ENCODE assay signal across 13 cellular contexts in the genomic region with DNA sequence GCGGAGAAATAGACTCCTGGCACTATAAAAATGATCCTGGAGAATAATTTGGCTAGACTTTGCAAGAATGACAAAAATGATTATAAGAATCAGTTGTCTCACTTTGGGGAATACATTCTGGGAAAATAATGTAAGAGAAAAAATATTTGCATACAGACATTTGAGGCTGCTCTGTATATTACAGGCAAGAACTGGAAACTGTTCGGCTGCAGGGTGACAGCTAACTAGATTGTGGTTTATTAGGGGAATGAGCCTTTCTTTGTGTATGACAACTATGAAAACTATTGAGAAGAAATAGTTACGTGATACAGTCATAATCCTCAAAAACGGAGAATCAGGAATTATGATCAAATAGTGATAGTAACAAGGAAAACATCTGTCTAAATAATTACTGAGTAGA. TPM values are rescaled to one million over a fixed set of nuclear protein-coding genes. Genes with fewer than 3 reads are reported as not detected.
DNase-seq lines count a peak whose midpoint lies in the region; ATAC-seq and TF ChIP-seq lines count a peak whose summit lies in the region.
"Had no signal": no experiment of that assay in that cellular context is flagged by ENCODE, and none has a peak within 500 bp of the region (broad histone marks: within the 10 kb centered on the region; RNA-seq: fewer than 3 reads in every experiment).

No MANE protein-coding gene starts in this region.

- no peak overlapping the region for H3K4me3 ChIP-seq in AG10803 (ENCODE audit: low read length)
- H3K4me3 ChIP-seq: heart right ventricle, lower lobe of right lung had no signal

- peak overlapping the region; percentile 92 for H3K27ac Mint-ChIP-seq in chondrocyte (ENCODE audit: unreplicated experiment)
- H3K27ac Mint-ChIP-seq: T-helper 1 cell treated with Interleukin-12 subunit alpha and Interleukin-12 subunit beta and Interleukin-4 antibody, amounts not matched to agents 30 μg/mL and 1 μg/mL, for 36 hours had no signal

- H3K4me1 Mint-ChIP-seq in chondrocyte (ENCODE audit: low read depth) = peaks cover 70% of the 10 kb centered on the region

- no peaks in the 10 kb centered on the region for H3K27me3 Mint-ChIP-seq in chondrocyte (ENCODE audit: low read depth)

- TF ChIP-seq CTCF in AG10803 (conservative IDR thresholded peaks at IDR 0.05; ENCODE audit: low read length) = no peak
- TF ChIP-seq CTCF in chondrocyte (IDR thresholded peaks at IDR 0.05) = no peak

- ATAC-seq in HG02884 (IDR thresholded peaks at IDR 0.05; ENCODE audit: unreplicated experiment) = no peak
- no peak for ATAC-seq in HG02970 (IDR thresholded peaks at IDR 0.05; ENCODE audit: low FRiP score, unreplicated experiment)

- peaks cover 7% of the 10 kb centered on the region for H3K36me3 Mint-ChIP-seq in chondrocyte (ENCODE audit: low read depth)

- DNase-seq in AG10803 (ENCODE audit: low read depth) (peak; percentile 95), NCI-H526 (lab: John Stamatoyannopoulos, UW) (peak; percentile 11 to 52), chondrocyte (ENCODE audit: low spot score) (no peak), myocyte (ENCODE audit: low read depth) (peak; percentile 63), GF-D8 (lab: John Stamatoyannopoulos, UW) (no peak), HuH-7 (ENCODE audit: low spot score) (no peak)
- DNase-seq: activated CD4-positive, alpha-beta T cell treated with anti-CD3 and anti-CD28 coated beads, Interleukin-2, amount 50 U/mL, for 4 hours; heart right ventricle; lower lobe of right lung; occipital lobe had no signal

- peak overlapping the region; percentile 29 for H3K4me3 Mint-ChIP-seq in chondrocyte (ENCODE audit: unreplicated experiment)
- H3K4me3 Mint-ChIP-seq: T-helper 1 cell treated with Interleukin-12 subunit alpha and Interleukin-12 subunit beta and Interleukin-4 antibody, amounts not matched to agents 30 μg/mL and 1 μg/mL, for 36 hours had no signal

- H3K9me3 Mint-ChIP-seq in chondrocyte (ENCODE audit: low read depth) = no peaks in the 10 kb centered on the region
- H3K9me3 Mint-ChIP-seq: T-helper 1 cell treated with Interleukin-12 subunit alpha and Interleukin-12 subunit beta and Interleukin-4 antibody, amounts not matched to agents 30 μg/mL and 1 μg/mL, for 36 hours had no signal

RNA-seq across cellular contexts. Expression of gene TRIM56, which starts 8.6 kb away (rescaled TPM):
- 26.1 to 35.7 TPM (median 30.4 TPM) in 3 replicates for total RNA-seq in chondrocyte
- total RNA-seq in myocyte = 7.8 and 7.9 TPM in 2 replicates
- 15.3 TPM for polyA plus RNA-seq in myocyte (2012)

RNA-seq across cellular contexts. Expression of gene SERPINE1, which starts 33.0 kb away (rescaled TPM):
- total RNA-seq in chondrocyte (794 to 1,203 TPM (median 1,180 TPM) in 3 replicates), myocyte (26.6 and 31.9 TPM in 2 replicates)
- 594 TPM for polyA plus RNA-seq in myocyte (2012)

Comparison
In these comparisons a context has a peak if more than half of its experiments do, and no peak if none do; other contexts are left out.
1. DNase-seq: peak in AG10803 (single experiment), NCI-H526 (2 of 2) and myocyte (single experiment); none in chondrocyte (single experiment), GF-D8 (single experiment) and HuH-7 (single experiment).
2. RNA of gene SERPINE1, which starts 33.0 kb away (total RNA-seq): 794 to 1,203 TPM in chondrocyte; 26.6 to 31.9 TPM in myocyte; every median in the first group is over 10 times any median in the second.